ENCODE assay signal across 1 cellular context in genomic region chr19:56191115-56191514, GRCh38.
TF ChIP-seq lines count a peak whose summit lies in the region.

No MANE protein-coding gene starts in this region.

TF ChIP-seq in H1, 55 proteins besides CTCF, POLR2A, EP300 and RAD21:
- TF ChIP-seq SIX5 (IDR thresholded peaks at IDR 0.05; ENCODE audit: low read depth, low read length) (no peak), CHD2 (IDR thresholded peaks at IDR 0.05; ENCODE audit: low read length) (no peak), TEAD4 (IDR thresholded peaks at IDR 0.05; ENCODE audit: low read depth, low read length) (no peak), HDAC2 (IDR thresholded peaks at IDR 0.05; ENCODE audit: borderline replicate concordance in 1 of 2, low read depth in 2 of 2, low read length in 2 of 2) (no peak)
TF ChIP-seq in H1: peak in this region for 0.
